In the genomic region with DNA sequence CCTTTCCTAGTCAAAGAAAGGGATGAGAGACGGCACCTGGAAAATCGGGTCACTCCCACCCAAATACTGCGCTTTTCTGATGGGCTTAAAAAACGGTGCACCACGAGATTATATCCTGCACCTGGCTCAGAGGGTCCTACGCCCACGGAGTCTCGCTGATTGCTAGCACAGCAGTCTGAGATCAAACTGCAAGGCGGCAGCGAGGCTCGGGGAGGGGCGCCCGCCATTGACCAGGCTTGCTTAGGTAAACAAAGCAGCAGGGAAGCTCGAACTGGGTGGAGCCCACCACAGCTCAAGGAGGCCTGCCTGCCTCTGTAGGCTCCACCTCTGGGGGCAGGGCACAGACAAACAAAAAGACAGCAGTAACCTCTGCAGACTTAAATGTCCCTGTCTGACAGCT, we compare ENCODE assay signal across 5 cellular contexts.
DNase-seq lines count a peak whose midpoint lies in the region; ATAC-seq and TF ChIP-seq lines count a peak whose summit lies in the region.
"Not testable (repeated sequence)": the region's sequence is repeated elsewhere in the genome, so short reads cannot be mapped to it uniquely, and the experiment has no call there.

No MANE protein-coding gene starts in this region.

- H3K79me2 ChIP-seq in GM23338 (replicated peaks; ENCODE audit: insufficient read depth) = not testable (repeated sequence)

- H3K9me3 Mint-ChIP-seq in GM23338 = not testable (repeated sequence)
- H3K9me3 Mint-ChIP-seq in endodermal cell = peaks cover 14% of the 10 kb centered on the region

- not testable (repeated sequence) for ATAC-seq in GM23338, mucosa of descending colon

- 25% methylated on average over 14 of the region's 14 CpGs for WGBS in HUES64
- 48% methylated on average over 13 of the region's 14 CpGs; no CpG with 5 or more reads in 1 of the 2 experiments for WGBS in endodermal cell (ENCODE audit: insufficient coverage in 1 of 2, insufficient read length in 1 of 2), 2 experiments

- H3K36me3 ChIP-seq in GM23338 (ENCODE audit: insufficient read depth); HUES64 (ENCODE audit: insufficient read depth, low read length); NT2/D1 (ENCODE audit: insufficient read depth, insufficient read length, low read length); endodermal cell (ENCODE audit: control insufficient read depth, insufficient read depth, low read length); mucosa of descending colon (ENCODE audit: low read depth): not testable (repeated sequence)

- not testable (repeated sequence) for TF ChIP-seq CTCF in GM23338 (conservative IDR thresholded peaks at IDR 0.05; ENCODE audit: low read depth in 2 of 2); endodermal cell (conservative IDR thresholded peaks at IDR 0.05); mucosa of descending colon (IDR thresholded peaks at IDR 0.05)

- H4K20me1 ChIP-seq in GM23338 (replicated peaks; ENCODE audit: insufficient read depth) = not testable (repeated sequence)

- H3K36me3 Mint-ChIP-seq in GM23338 (ENCODE audit: low read depth); endodermal cell (ENCODE audit: low read depth): not testable (repeated sequence)

- not testable (repeated sequence) for H3K27me3 ChIP-seq in GM23338 (ENCODE audit: insufficient read depth); NT2/D1 (ENCODE audit: insufficient read depth, insufficient read length); endodermal cell (ENCODE audit: control insufficient read depth, insufficient read depth, low read length, poor library complexity, severe bottlenecking)
- H3K27me3 ChIP-seq in HUES64 (ENCODE audit: insufficient read depth, low read length) = peaks cover 24% of the 10 kb centered on the region

- H3K9me2 ChIP-seq in GM23338 (ENCODE audit: insufficient read depth) = not testable (repeated sequence)

- not testable (repeated sequence) for DNase-seq in GM23338 (ENCODE audit: low spot score); NT2/D1 (ENCODE audit: low read depth, low spot score); endodermal cell
- DNase-seq in mucosa of descending colon = peak in 2 of 3 donors; percentile 31 to 47

- H3K4me2 ChIP-seq in GM23338 = not testable (repeated sequence)

- H3K4me3 Mint-ChIP-seq in GM23338 = not testable (repeated sequence)
- peak overlapping the region; percentile 33 for H3K4me3 Mint-ChIP-seq in endodermal cell

- H3K27ac Mint-ChIP-seq in GM23338 = not testable (repeated sequence)
- H3K27ac Mint-ChIP-seq in endodermal cell = peak overlapping the region; percentile 30

- H3K4me3 ChIP-seq in GM23338 (0 out of 2 replicates have a peak overlapping the region, but pooled peaks have one; percentile 1), HUES64 (ENCODE audit: low read length) (peak overlapping the region; percentile 40), NT2/D1 (ENCODE audit: insufficient read length, low read depth) (peak overlapping the region; percentile 25)
- not testable (repeated sequence) for H3K4me3 ChIP-seq in endodermal cell (ENCODE audit: low read length); mucosa of descending colon

- H3K27ac ChIP-seq in GM23338 (ENCODE audit: low read depth); HUES64 (ENCODE audit: low read depth, low read length); endodermal cell (ENCODE audit: low read depth, low read length): not testable (repeated sequence)

- H3K4me1 ChIP-seq in GM23338 (ENCODE audit: insufficient read depth); HUES64 (ENCODE audit: insufficient read depth, low read length); NT2/D1 (ENCODE audit: insufficient read depth, insufficient read length); endodermal cell (ENCODE audit: control insufficient read depth, insufficient read depth, low read length); mucosa of descending colon (ENCODE audit: low read depth): not testable (repeated sequence)

- not testable (repeated sequence) for H3K27me3 Mint-ChIP-seq in GM23338 (ENCODE audit: insufficient read depth, low read depth, poor library complexity); endodermal cell (ENCODE audit: insufficient read depth)

- intact Hi-C loops in mucosa of descending colon (cut with DNase I, micrococcal nuclease) = not testable (repeated sequence)

- not testable (repeated sequence) for H2AFZ ChIP-seq in GM23338

- not testable (repeated sequence) for H3F3A ChIP-seq in GM23338 (replicated peaks; ENCODE audit: low read depth)

- H3K9me3 ChIP-seq in HUES64 (ENCODE audit: insufficient read depth, low read depth, low read length); NT2/D1 (ENCODE audit: insufficient read depth, low read length); mucosa of descending colon: not testable (repeated sequence)
- peaks cover 14% of the 10 kb centered on the region for H3K9me3 ChIP-seq in endodermal cell (ENCODE audit: control insufficient read depth, low read length)

- H3K9ac ChIP-seq in HUES64 (ENCODE audit: low read depth, low read length); NT2/D1 (ENCODE audit: insufficient read length, low read depth); endodermal cell (ENCODE audit: extremely low read depth, low read length, poor library complexity, severe bottlenecking): not testable (repeated sequence)

- H3K4me1 Mint-ChIP-seq in GM23338, endodermal cell: not testable (repeated sequence)
